ENCODE assay signal across 14 cellular contexts in the genomic region with DNA sequence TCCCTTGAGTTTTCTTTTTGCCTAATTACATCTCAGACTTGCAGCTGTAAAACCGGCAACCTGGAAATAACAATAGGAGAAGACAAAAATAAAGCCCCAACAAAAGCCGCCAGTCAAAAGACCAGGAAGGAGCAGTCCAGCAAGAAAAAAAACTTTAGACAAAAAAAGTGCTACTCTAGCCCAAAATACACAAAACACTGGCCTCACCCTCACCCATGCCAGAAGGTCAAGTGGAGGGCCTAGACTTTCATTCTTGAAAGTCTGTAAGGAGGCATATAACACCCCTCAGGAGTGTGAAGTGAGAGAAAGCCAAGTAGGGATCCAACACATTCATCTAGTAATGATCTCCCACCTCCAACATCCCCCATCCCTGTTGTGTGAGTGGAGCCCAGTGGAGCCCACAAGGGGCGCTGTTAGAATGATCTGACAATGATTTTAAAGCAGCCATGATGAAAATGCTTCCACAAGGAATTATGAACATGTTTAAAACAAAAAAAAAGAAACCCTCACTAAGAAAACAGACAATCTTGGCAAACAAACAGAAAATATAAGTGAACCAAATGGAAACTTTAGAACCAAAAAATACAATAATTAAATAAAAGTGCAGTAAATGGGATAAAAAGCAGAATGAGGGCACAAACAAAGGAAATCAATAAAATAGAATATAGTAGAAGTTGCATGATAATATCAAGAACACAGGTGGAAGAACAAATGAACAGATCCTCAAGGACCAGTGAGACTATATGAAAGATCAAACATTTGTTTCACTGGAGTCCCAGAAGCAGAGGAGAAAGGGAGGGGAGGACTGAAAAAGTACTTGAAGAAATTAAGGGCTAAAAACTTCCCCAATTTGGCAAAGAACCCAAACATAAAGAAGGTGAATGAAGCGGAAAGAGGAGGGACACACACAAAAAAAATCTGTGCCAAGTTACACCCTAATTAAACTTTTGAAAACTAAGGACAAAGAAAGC. TPM values are rescaled to one million over a fixed set of nuclear protein-coding genes. Genes with fewer than 3 reads are reported as not detected.
DNase-seq lines count a peak whose midpoint lies in the region; ATAC-seq and TF ChIP-seq lines count a peak whose summit lies in the region.
"Had no signal": no experiment of that assay in that cellular context is flagged by ENCODE, and none has a peak within 500 bp of the region (broad histone marks: within the 10 kb centered on the region; RNA-seq: fewer than 3 reads in every experiment).

No MANE protein-coding gene starts in this region.

- H2BK15ac ChIP-seq in H9 (ENCODE audit: low read depth, low read length) = no peak overlapping the region

- H2BK12ac ChIP-seq in H9 (ENCODE audit: insufficient read length, low read depth, low read length) = no peak overlapping the region

- peaks cover 1% of the 10 kb centered on the region; the same call in 1 of the 2 replicates for H3K79me2 ChIP-seq in H9 (ENCODE audit: insufficient read depth, low read length)

- H3K4me1 ChIP-seq in H9 (ENCODE audit: insufficient read depth, low read length) (peaks cover 1% of the 10 kb centered on the region), ascending aorta (peaks cover 6 to 34% of the 10 kb centered on the region in 2 donors)

- H3K36me3 Mint-ChIP-seq in H9 (ENCODE audit: insufficient read depth in 1 of 3, low read depth in 3 of 3) (peaks cover 2 to 7% (median 6%) of the 10 kb centered on the region in 3 experiments; a peak in 4 of 7 replicates), neural crest cell (ENCODE audit: low read depth) (peaks cover 23% of the 10 kb centered on the region)

- H3K36me3 ChIP-seq in ascending aorta = no peaks in the 10 kb centered on the region

- no peak overlapping the region for H3K14ac ChIP-seq in H9 (ENCODE audit: insufficient read depth, low read length)

- DNase-seq in NCI-H2227 (lab: John Stamatoyannopoulos, UW; ENCODE audit: unreplicated experiment) = peak; percentile 18
- no peak for DNase-seq in NCI-H2227 treated with DMSO at 0.1 percent for 48 hours (lab: John Stamatoyannopoulos, UW)
- DNase-seq in H9 = no peak
- DNase-seq in ascending aorta (ENCODE audit: low spot score in 2 of 2) = no peak
- DNase-seq in neural crest cell (ENCODE audit: low read depth, low spot score) = no peak
- DNase-seq in dorsolateral prefrontal cortex = no peak
- DNase-seq: activated CD8-positive, alpha-beta memory T cell treated with anti-CD3 and anti-CD28 coated beads for 24 hours; anterior cingulate cortex; hypothalamus; NCI-H1092 treated with DMSO at 0.1 percent for 48 hours; stimulated activated CD4-positive, alpha-beta T cell treated with anti-CD3 and anti-CD28 coated beads, Interleukin-4, amount 100 ng/mL, for 4 hours; substantia nigra had no signal

- H2AFZ ChIP-seq in H9 (ENCODE audit: low read length) = no peak overlapping the region

- H2BK20ac ChIP-seq in H9 (ENCODE audit: low read depth, low read length, poor library complexity, severe bottlenecking) = no peak overlapping the region

- H3K79me1 ChIP-seq in H9 (ENCODE audit: insufficient read depth, low read depth, low read length, poor library complexity, severe bottlenecking) = peaks cover 3% of the 10 kb centered on the region

- peak; percentile 61 for TF ChIP-seq CTCF in H9 (conservative IDR thresholded peaks at IDR 0.05)
- TF ChIP-seq CTCF in ascending aorta (IDR thresholded peaks at IDR 0.05) = no peak
- peak; percentile 40 for TF ChIP-seq CTCF in neural crest cell (conservative IDR thresholded peaks at IDR 0.05)
- no peak for TF ChIP-seq CTCF in dorsolateral prefrontal cortex (IDR thresholded peaks at IDR 0.05 in 54 of 56, conservative IDR thresholded peaks at IDR 0.05 in 2 of 56; ENCODE audit: low read depth in 1 of 56, partially characterized antibody in 56 of 56)

- H3K23me2 ChIP-seq in H9 (ENCODE audit: insufficient read length, low read depth, low read length, poor library complexity, severe bottlenecking) = no peaks in the 10 kb centered on the region

- H3T11ph ChIP-seq in H9 (ENCODE audit: low read length) = no peak overlapping the region

- H3K9ac ChIP-seq in H9 (ENCODE audit: extremely low read depth, insufficient read length, low read length) = no peak overlapping the region

- H3K27ac ChIP-seq in H9 (ENCODE audit: insufficient read length, low read depth, low read length) (no peak overlapping the region), ascending aorta (peak overlapping the region; percentile 19 to 41), dorsolateral prefrontal cortex (peak overlapping the region in 14 of 59 donors; percentile 2 to 62 (median 29))

- H3K4ac ChIP-seq in H9 (ENCODE audit: low read depth, low read length) = no peak overlapping the region

- H4K5ac ChIP-seq in H9 (ENCODE audit: insufficient read length, low read depth, low read length) = no peak overlapping the region

- H3K4me3 ChIP-seq in ascending aorta (no peak overlapping the region), dorsolateral prefrontal cortex (no peak overlapping the region)

- H3K4me3 Mint-ChIP-seq in H9 = no peak overlapping the region
- H3K4me3 Mint-ChIP-seq in neural crest cell = peak overlapping the region; percentile 1

- no peak overlapping the region for H2BK5ac ChIP-seq in H9 (ENCODE audit: insufficient read length, low read length)

- no peak overlapping the region for H2AK5ac ChIP-seq in H9 (ENCODE audit: insufficient read length, low read length)

- peaks cover 25 to 26% of the 10 kb centered on the region in 2 experiments for H3K4me1 Mint-ChIP-seq in H9
- peaks cover 36% of the 10 kb centered on the region for H3K4me1 Mint-ChIP-seq in neural crest cell

- H3K23ac ChIP-seq in H9 (ENCODE audit: insufficient read length, low read depth, low read length) = no peak overlapping the region

- no CpG with 5 or more reads among the region's 4 CpGs for WGBS in H9 (ENCODE audit: extremely low coverage, insufficient read length, low lambda C conversion rate)

- H4K20me1 ChIP-seq in H9 (ENCODE audit: control insufficient read depth, insufficient read depth, insufficient read length) = no peaks in the 10 kb centered on the region

- H3K27me3 ChIP-seq in H9 (ENCODE audit: insufficient read depth, low read length) (no peaks in the 10 kb centered on the region), ascending aorta (no peaks in the 10 kb centered on the region), dorsolateral prefrontal cortex (no peaks in the 10 kb centered on the region)

- H3K27ac Mint-ChIP-seq in H9 (peak overlapping the region in 2 of 3 experiments; percentile 33 to 49; a peak in 4 of 7 replicates), neural crest cell (ENCODE audit: unreplicated experiment) (no peak overlapping the region)

- no peak overlapping the region for H4K91ac ChIP-seq in H9 (ENCODE audit: insufficient read length, low read depth, low read length)

- no peak overlapping the region for H2BK120ac ChIP-seq in H9 (ENCODE audit: low read depth, low read length, poor library complexity, severe bottlenecking)

- ATAC-seq in HG02970 (IDR thresholded peaks at IDR 0.05; ENCODE audit: low FRiP score, unreplicated experiment) (no peak), HG03521 (IDR thresholded peaks at IDR 0.05; ENCODE audit: unreplicated experiment) (no peak)

- H3K27me3 Mint-ChIP-seq in H9 (ENCODE audit: low read depth) (no peaks in the 10 kb centered on the region), neural crest cell (ENCODE audit: low read depth) (no peaks in the 10 kb centered on the region)

- H3K56ac ChIP-seq in H9 (ENCODE audit: insufficient read length, low read depth, low read length) = no peak overlapping the region

- no peak overlapping the region for H3K18ac ChIP-seq in H9 (ENCODE audit: insufficient read length, low read depth, low read length)

- H3K9me3 Mint-ChIP-seq in H9 (peaks cover 2 to 5% of the 10 kb centered on the region in 2 experiments; a peak in 4 of 5 replicates), neural crest cell (peaks cover 6% of the 10 kb centered on the region)

- no peak overlapping the region for H4K8ac ChIP-seq in H9 (replicated peaks; ENCODE audit: insufficient read length, low read depth, low read length)

- intact Hi-C loops in ascending aorta (cut with DNase I) (no loop called here), dorsolateral prefrontal cortex (cut with DNase I) (no loop called here)

- H3K9me3 ChIP-seq in H9 (ENCODE audit: control insufficient read depth, low read depth, low read length) (no peaks in the 10 kb centered on the region), ascending aorta (no peaks in the 10 kb centered on the region)

- H3K4me2 ChIP-seq in H9 (ENCODE audit: insufficient read depth, insufficient read length, low read length) = no peak overlapping the region

RNA-seq across cellular contexts. Expression of a gene that starts 23.9 kb away (rescaled TPM):
- total RNA-seq in H9 (2021) (43.6 and 44.4 TPM in 2 replicates), ascending aorta (15.4 TPM), neural crest cell (98.2 and 99.7 TPM in 2 replicates), dorsolateral prefrontal cortex (100 to 1,000 TPM in 108 of 120 experiments, 10 to 100 TPM in 12; 76.4 to 194 (median 123) TPM)

Comparison
In these comparisons a context has a peak if more than half of its experiments do, and no peak if none do; other contexts are left out.
1. CTCF ChIP-seq: peak in H9 (single experiment) and neural crest cell (single experiment); none in ascending aorta (0 of 3) and dorsolateral prefrontal cortex (0 of 56).